In genomic region chr20:52150440-52151258, GRCh38 we compare ENCODE assay signal across 9 cellular contexts. TPM values are rescaled to one million over a fixed set of nuclear protein-coding genes. Genes with fewer than 3 reads are reported as not detected.
DNase-seq lines count a peak whose midpoint lies in the region; ATAC-seq, FAIRE-seq and TF ChIP-seq lines count a peak whose summit lies in the region.
"Had no signal": no experiment of that assay in that cellular context is flagged by ENCODE, and none has a peak within 500 bp of the region (broad histone marks: within the 10 kb centered on the region; RNA-seq: fewer than 3 reads in every experiment).

No MANE protein-coding gene starts in this region.

- H3K4me3 ChIP-seq in H7 (ENCODE audit: insufficient read depth, low read depth, low read length) (no peak overlapping the region), astrocyte (ENCODE audit: insufficient read depth, low read depth, low read length) (no peak overlapping the region), thoracic aorta (no peak overlapping the region)

- no peak overlapping the region for H3K27ac Mint-ChIP-seq in astrocyte (ENCODE audit: unreplicated experiment)
- H3K27ac Mint-ChIP-seq: CD8-positive, alpha-beta memory T cell had no signal

- H3K27me3 Mint-ChIP-seq in astrocyte (ENCODE audit: low read depth, unreplicated experiment): no peaks in the 10 kb centered on the region
- H3K27me3 Mint-ChIP-seq: CD8-positive, alpha-beta memory T cell had no signal

- no peaks in the 10 kb centered on the region for H3K9me3 Mint-ChIP-seq in astrocyte (ENCODE audit: unreplicated experiment)
- H3K9me3 Mint-ChIP-seq: CD8-positive, alpha-beta memory T cell had no signal

- H3K27ac ChIP-seq in astrocyte (ENCODE audit: low read depth, low read length) (no peak overlapping the region), thoracic aorta (no peak overlapping the region)

- H2AFZ ChIP-seq in astrocyte (ENCODE audit: low read depth, low read length): no peak overlapping the region

- H3K4me2 ChIP-seq in astrocyte (ENCODE audit: low read length): no peak overlapping the region

- no peak for ATAC-seq in thoracic aorta (ENCODE audit: insufficient number of reproducible peaks, low FRiP score, low read depth)
- no peak for ATAC-seq in GM21619 (IDR thresholded peaks at IDR 0.05; ENCODE audit: unreplicated experiment)

- peaks cover 2% of the 10 kb centered on the region for H3K36me3 ChIP-seq in H7 (replicated peaks; ENCODE audit: control insufficient read depth, insufficient read depth, low read length)
- no peaks in the 10 kb centered on the region for H3K36me3 ChIP-seq in astrocyte (ENCODE audit: insufficient read depth, low read length)
- peaks cover 19% of the 10 kb centered on the region for H3K36me3 ChIP-seq in thoracic aorta

- no peaks in the 10 kb centered on the region for H3K4me1 ChIP-seq in astrocyte (ENCODE audit: insufficient read depth, low read length)
- H3K4me1 ChIP-seq in thoracic aorta (ENCODE audit: control insufficient read depth in 1 of 2, low read depth in 2 of 2): no peaks in the 10 kb centered on the region

- no peaks in the 10 kb centered on the region for H3K79me2 ChIP-seq in astrocyte (ENCODE audit: insufficient read depth, low read length)

- peak; percentile 90 for TF ChIP-seq CTCF in astrocyte (IDR thresholded peaks at IDR 0.05; ENCODE audit: insufficient read depth, low read depth, low read length)
- TF ChIP-seq CTCF in thoracic aorta (IDR thresholded peaks at IDR 0.05): peak; percentile 68

- H4K20me1 ChIP-seq in astrocyte (ENCODE audit: insufficient read depth, low read length): no peaks in the 10 kb centered on the region

- H3K4me1 Mint-ChIP-seq in astrocyte (ENCODE audit: low read depth, unreplicated experiment): no peaks in the 10 kb centered on the region

- H3K9me3 ChIP-seq in astrocyte (ENCODE audit: insufficient read depth, low read depth, low read length): no peaks in the 10 kb centered on the region
- no peaks in the 10 kb centered on the region for H3K9me3 ChIP-seq in thoracic aorta

- no peak overlapping the region for H3K4me3 Mint-ChIP-seq in astrocyte (ENCODE audit: unreplicated experiment)
- H3K4me3 Mint-ChIP-seq: CD8-positive, alpha-beta memory T cell had no signal

- FAIRE-seq in astrocyte (lab: Jason Lieb, UNC): peak; percentile 29

- DNase-seq in NCI-H510A treated with DMSO at 0.1 percent for 48 hours (lab: John Stamatoyannopoulos, UW): peak; percentile 49
- DNase-seq in NCI-H510A (lab: John Stamatoyannopoulos, UW): no peak
- peak; percentile 67 for DNase-seq in H7
- peak; percentile 64 for DNase-seq in NCI-H2227 (lab: John Stamatoyannopoulos, UW; ENCODE audit: unreplicated experiment)
- no peak for DNase-seq in astrocyte (ENCODE audit: low read depth)
- DNase-seq in inferior parietal cortex (ENCODE audit: extremely low spot score): peak; percentile 79
- no peak for DNase-seq in thoracic aorta (ENCODE audit: low spot score)

- H3K27me3 ChIP-seq in H7 (ENCODE audit: control insufficient read depth, insufficient read depth, low read length): no peaks in the 10 kb centered on the region
- H3K27me3 ChIP-seq in astrocyte (ENCODE audit: insufficient read depth, low read length): no peaks in the 10 kb centered on the region
- no peaks in the 10 kb centered on the region for H3K27me3 ChIP-seq in thoracic aorta (replicated peaks; ENCODE audit: insufficient read depth)

- H3K9ac ChIP-seq in astrocyte (ENCODE audit: low read length): no peak overlapping the region

- peaks cover 9% of the 10 kb centered on the region for H3K36me3 Mint-ChIP-seq in astrocyte (ENCODE audit: low read depth, unreplicated experiment)

RNA-seq across cellular contexts. Expression of gene ZFP64, which starts 40.9 kb away (rescaled TPM):
- 27.0 and 39.5 TPM in 2 replicates for total RNA-seq in H7 (2014; rRNA removed; shearing (Covaris generic))
- total RNA-seq in astrocyte (20.3 TPM in 2 replicates), thoracic aorta (10 to 100 TPM; 11.5 to 14.4 TPM)

Comparison
In these comparisons a context has a peak if more than half of its experiments do, and no peak if none do; other contexts are left out.
1. DNase-seq: peak in NCI-H510A treated with DMSO at 0.1 percent for 48 hours (single experiment), H7 (single experiment), NCI-H2227 (single experiment) and inferior parietal cortex (single experiment); none in NCI-H510A (single experiment), astrocyte (single experiment) and thoracic aorta (single experiment).